14 cellular contexts compared by ENCODE assay signal in genomic region chrX:154376768-154377167, GRCh38. TPM values are rescaled to one million over a fixed set of nuclear protein-coding genes. Genes with fewer than 3 reads are reported as not detected.
DNase-seq lines count a peak whose midpoint lies in the region; ATAC-seq and TF ChIP-seq lines count a peak whose summit lies in the region.
"Had no signal": no experiment of that assay in that cellular context is flagged by ENCODE, and none has a peak within 500 bp of the region (broad histone marks: within the 10 kb centered on the region; RNA-seq: fewer than 3 reads in every experiment).

No MANE protein-coding gene starts in this region.

- H3K4me3 ChIP-seq in CD4-positive, alpha-beta memory T cell (ENCODE audit: low read length in 2 of 2), result no peak overlapping the region
- H3K4me3 ChIP-seq in IMR-90 (ENCODE audit: insufficient read depth, low read depth, low read length) (no peak overlapping the region), ovary (no peak overlapping the region), SK-N-SH (ENCODE audit: low read depth in 2 of 2, low read length in 1 of 2) (no peak overlapping the region)

- no peak for TF ChIP-seq EP300 in ovary (IDR thresholded peaks at IDR 0.05)
- no peak for TF ChIP-seq EP300 in SK-N-SH (IDR thresholded peaks at IDR 0.05; ENCODE audit: borderline replicate concordance in 1 of 2, low read depth in 1 of 2, low read length in 1 of 2)

- H3K4ac ChIP-seq in IMR-90 (ENCODE audit: low read depth, low read length), result peak overlapping the region; percentile 61

- BruUV-seq in IMR-90 (replicated peaks; lab: Mats Ljungman, UMichigan), result no TSS peak

- peaks cover 50% of the 10 kb centered on the region for H3K4me1 ChIP-seq in CD4-positive, alpha-beta memory T cell (ENCODE audit: insufficient read depth, low read length)
- H3K4me1 ChIP-seq in IMR-90 (ENCODE audit: control insufficient read depth, insufficient read depth, low read length) (peaks cover 13% of the 10 kb centered on the region), ovary (ENCODE audit: insufficient read depth) (no peaks in the 10 kb centered on the region), SK-N-SH (ENCODE audit: control insufficient read depth in 1 of 2, insufficient read depth in 2 of 2, low read depth in 1 of 2, low read length in 1 of 2) (peaks cover 0 to 17% of the 10 kb centered on the region in 2 experiments; a peak in 1 of 4 replicates)

- H4K5ac ChIP-seq in IMR-90 (ENCODE audit: low read depth, low read length), result peak overlapping the region; percentile 29; the same call in 1 of the 2 replicates

- H2BK120ac ChIP-seq in IMR-90 (ENCODE audit: low read depth, low read length), result peak overlapping the region; percentile 58; the same call in 1 of the 2 replicates

- H2AK9ac ChIP-seq in IMR-90 (replicated peaks; ENCODE audit: low read depth, low read length, poor library complexity), result no peak overlapping the region

- peak overlapping the region; percentile 62 for H3K9ac ChIP-seq in IMR-90 (ENCODE audit: low read depth, low read length)
- no peak overlapping the region for H3K9ac ChIP-seq in SK-N-SH

- no peak for DNase-seq in CD4-positive, alpha-beta memory T cell
- DNase-seq in IMR-90, result peak; percentile 24
- DNase-seq in central memory CD8-positive, alpha-beta T cell (ENCODE audit: low spot score in 2 of 2), result no peak
- DNase-seq in ovary, result peak in 4 of 5 donors; percentile 55 to 74 (median 66)
- no peak for DNase-seq in foreskin melanocyte
- DNase-seq in SK-N-SH, result no peak
- DNase-seq: effector CD8-positive, alpha-beta T cell; GDM1; NCI-H2081 treated with DMSO at 0.1 percent for 48 hours; NCI-H774; SHP77; stimulated activated CD4-positive, alpha-beta T cell treated with anti-CD3 and anti-CD28 coated beads, Interleukin-2, amount 100 ng/mL, for 48 hours had no signal

- H2BK5ac ChIP-seq in IMR-90 (ENCODE audit: low read depth, low read length, poor library complexity, severe bottlenecking), result peak overlapping the region; percentile 86

- intact Hi-C loops in CD4-positive, alpha-beta memory T cell (cut with micrococcal nuclease), result loop anchor here (10.0 kb wide), 2 partner anchors 282 to 402 kb away; partner anchors contain the start of genes HCFC1, MECP2 and TMEM187
- intact Hi-C loops in IMR-90 (cut with micrococcal nuclease), result no loop called here
- intact Hi-C loops in ovary (cut with DNase I), result no loop called here

- H3K9me1 ChIP-seq in IMR-90 (ENCODE audit: insufficient read depth, low read length), result 0 out of 2 replicates have a peak, but pooled peaks cover 5% of the 10 kb centered on the region

- peak overlapping the region; percentile 54; the same call in 1 of the 2 replicates for H4K91ac ChIP-seq in IMR-90 (ENCODE audit: insufficient read depth, low read depth, low read length)

- H3K4me2 ChIP-seq in IMR-90 (ENCODE audit: low read depth, low read length) (no peak overlapping the region; the same call in 1 of the 2 replicates), SK-N-SH (no peak overlapping the region)

- ATAC-seq in IMR-90 (ENCODE audit: low read depth) (no peak), GM21447 (IDR thresholded peaks at IDR 0.05; ENCODE audit: unreplicated experiment) (no peak), GM18868 (IDR thresholded peaks at IDR 0.05; ENCODE audit: unreplicated experiment) (no peak)
- no peak for ATAC-seq in central memory CD8-positive, alpha-beta T cell (replicated peaks; ENCODE audit: extremely low read depth, poor library complexity, severe bottlenecking)

- TF ChIP-seq POLR2A in IMR-90 (IDR thresholded peaks at IDR 0.05; ENCODE audit: low read depth, low read length), result no peak
- no peak for TF ChIP-seq POLR2A in ovary (IDR thresholded peaks at IDR 0.05)

- H2BK15ac ChIP-seq in IMR-90 (ENCODE audit: low read depth, low read length), result no peak overlapping the region

- H4K20me1 ChIP-seq in IMR-90 (ENCODE audit: insufficient read depth, low read length) (peaks cover 17% of the 10 kb centered on the region), SK-N-SH (ENCODE audit: insufficient read depth) (no peaks in the 10 kb centered on the region)

- H3K27me3 Mint-ChIP-seq in CD4-positive, alpha-beta memory T cell, result no peaks in the 10 kb centered on the region
- no peaks in the 10 kb centered on the region for H3K27me3 Mint-ChIP-seq in central memory CD8-positive, alpha-beta T cell

- CTCF ChIA-PET in CD4-positive, alpha-beta memory T cell (lab: Charles Lee; ENCODE audit: partially characterized antibody), result interaction anchor here (1.3 kb wide), 1 partner anchor 52 kb away, joined by 3 read pairs; no protein-coding TSS in a partner anchor
- CTCF ChIA-PET in IMR-90 (lab: Yijun Ruan, JAX), result no interaction called here
- CTCF ChIA-PET in SK-N-SH (lab: Yijun Ruan, JAX), result interaction anchor here (0.8 kb wide), 1 partner anchor 158 kb away, joined by 3 read pairs; no protein-coding TSS in a partner anchor

- H3K36me3 ChIP-seq in CD4-positive, alpha-beta memory T cell (ENCODE audit: insufficient read depth, low read length), result no peaks in the 10 kb centered on the region
- peaks cover 11% of the 10 kb centered on the region; the same call in 1 of the 2 replicates for H3K36me3 ChIP-seq in IMR-90 (ENCODE audit: control insufficient read depth, insufficient read depth, low read length)
- no peaks in the 10 kb centered on the region for H3K36me3 ChIP-seq in ovary
- no peaks in the 10 kb centered on the region for H3K36me3 ChIP-seq in SK-N-SH (replicated peaks in 1 of 2; ENCODE audit: control insufficient read depth in 1 of 2, insufficient read depth in 2 of 2, low read length in 1 of 2)

- no peak overlapping the region for H3K14ac ChIP-seq in IMR-90 (replicated peaks; ENCODE audit: low read depth, low read length)

- H2AFZ ChIP-seq in IMR-90 (replicated peaks; ENCODE audit: low read length, poor library complexity), result no peak overlapping the region
- no peak overlapping the region for H2AFZ ChIP-seq in SK-N-SH (ENCODE audit: low read depth)

- WGBS in IMR-90 (ENCODE audit: extremely low coverage in 2 of 2, insufficient read length in 1 of 2), 2 experiments, result 82% methylated on average over 2 of the region's 3 CpGs; no CpG with 5 or more reads in 1 of the 2 experiments
- WGBS in ovary, 3 donors, result 35 to 51% (median 37%) methylated on average over 3 of the region's 3 CpGs
- WGBS in SK-N-SH (ENCODE audit: low lambda C conversion rate), result 66% methylated on average over 3 of the region's 3 CpGs

- peaks cover 13% of the 10 kb centered on the region for H3F3A ChIP-seq in SK-N-SH (replicated peaks; ENCODE audit: insufficient read depth)

- peak overlapping the region; percentile 90 for H3K27ac ChIP-seq in CD4-positive, alpha-beta memory T cell (ENCODE audit: low read depth, low read length)
- peak overlapping the region; percentile 94; the same call in 1 of the 2 replicates for H3K27ac ChIP-seq in IMR-90 (ENCODE audit: insufficient read depth, low read length)
- H3K27ac ChIP-seq in ovary, result peak overlapping the region; percentile 34 to 96
- H3K27ac ChIP-seq in SK-N-SH (ENCODE audit: low read depth in 2 of 2, low read length in 1 of 2), result no peak overlapping the region; a peak in 1 of 4 replicates

- peak overlapping the region in 1 of 8 donors; percentile 67 for H3K4me3 Mint-ChIP-seq in CD4-positive, alpha-beta memory T cell
- no peak overlapping the region for H3K4me3 Mint-ChIP-seq in central memory CD8-positive, alpha-beta T cell

- POLR2A ChIA-PET in CD4-positive, alpha-beta memory T cell (lab: Charles Lee; ENCODE audit: partially characterized antibody), result no interaction called here
- POLR2A ChIA-PET in IMR-90 (lab: Charles Lee; ENCODE audit: unreplicated experiment), result no interaction called here
- POLR2A ChIA-PET in SK-N-SH (lab: Yijun Ruan, JAX), result no interaction called here

- in situ Hi-C loops in IMR-90 (cut with MboI; ENCODE audit: low sequenced_read_pairs), result no loop called here

- peaks cover 0 to 25% of the 10 kb centered on the region in 2 experiments; a peak in 3 of 4 replicates for H3K79me1 ChIP-seq in IMR-90 (ENCODE audit: low read depth in 1 of 2, low read length in 2 of 2)

- TF ChIP-seq CTCF in IMR-90 (conservative IDR thresholded peaks at IDR 0.05; ENCODE audit: low read depth, low read length), result no peak
- no peak for TF ChIP-seq CTCF in ovary (IDR thresholded peaks at IDR 0.05)
- no peak for TF ChIP-seq CTCF in SK-N-SH (IDR thresholded peaks at IDR 0.05)

- H3K23ac ChIP-seq in IMR-90 (ENCODE audit: low read depth, low read length), result no peak overlapping the region

- peak overlapping the region; percentile 47 to 65; a peak in 2 of 4 replicates for H4K8ac ChIP-seq in IMR-90 (ENCODE audit: low read depth in 2 of 2, low read length in 2 of 2)

- H3K9me3 Mint-ChIP-seq in CD4-positive, alpha-beta memory T cell, result peaks cover 0 to 2% (median 0%) of the 10 kb centered on the region in 8 donors
- H3K9me3 Mint-ChIP-seq in central memory CD8-positive, alpha-beta T cell, result no peaks in the 10 kb centered on the region

- H3K79me2 ChIP-seq in SK-N-SH (ENCODE audit: insufficient read depth), result peaks cover 54% of the 10 kb centered on the region

- H3K27ac Mint-ChIP-seq in CD4-positive, alpha-beta memory T cell, result peak overlapping the region in 6 of 7 donors; percentile 52 to 97 (median 94)
- H3K27ac Mint-ChIP-seq in central memory CD8-positive, alpha-beta T cell (ENCODE audit: low read depth), result peak overlapping the region; percentile 92

- no peak for TF ChIP-seq RAD21 in IMR-90 (IDR thresholded peaks at IDR 0.05; ENCODE audit: low read length)
- no peak for TF ChIP-seq RAD21 in SK-N-SH (IDR thresholded peaks at IDR 0.05; ENCODE audit: low read length)

- H3K27me3 ChIP-seq in CD4-positive, alpha-beta memory T cell (ENCODE audit: insufficient read depth, low read length), result no peaks in the 10 kb centered on the region
- no peaks in the 10 kb centered on the region for H3K27me3 ChIP-seq in IMR-90 (ENCODE audit: control insufficient read depth, insufficient read depth, low read length)
- H3K27me3 ChIP-seq in ovary, result no peaks in the 10 kb centered on the region
- no peaks in the 10 kb centered on the region; the same call in 1 of the 2 replicates for H3K27me3 ChIP-seq in SK-N-SH (ENCODE audit: insufficient read depth)

- peak overlapping the region; percentile 81 for H2AK5ac ChIP-seq in IMR-90 (ENCODE audit: low read depth, low read length)

- H2BK20ac ChIP-seq in IMR-90 (ENCODE audit: low read depth, low read length), result no peak overlapping the region

- no peaks in the 10 kb centered on the region for H3K9me2 ChIP-seq in SK-N-SH

- peaks cover 9 to 37% (median 22%) of the 10 kb centered on the region in 4 donors for H3K4me1 Mint-ChIP-seq in CD4-positive, alpha-beta memory T cell
- peaks cover 19% of the 10 kb centered on the region for H3K4me1 Mint-ChIP-seq in central memory CD8-positive, alpha-beta T cell

- dilution Hi-C loops in IMR-90 (cut with HindIII; ENCODE audit: low sequenced_read_pairs, unreplicated experiment), result no loop called here

- no peak overlapping the region for H3K56ac ChIP-seq in IMR-90 (ENCODE audit: extremely low read depth, insufficient read depth, low read length)

- no peaks in the 10 kb centered on the region for H3K9me3 ChIP-seq in CD4-positive, alpha-beta memory T cell (ENCODE audit: control insufficient read depth in 1 of 2, low read length in 2 of 2)
- no peaks in the 10 kb centered on the region for H3K9me3 ChIP-seq in IMR-90 (ENCODE audit: control insufficient read depth, insufficient read depth, low read length)
- no peaks in the 10 kb centered on the region for H3K9me3 ChIP-seq in ovary
- no peaks in the 10 kb centered on the region for H3K9me3 ChIP-seq in SK-N-SH

- H3K36me3 Mint-ChIP-seq in CD4-positive, alpha-beta memory T cell, result peaks cover 3 to 12% of the 10 kb centered on the region in 2 donors
- H3K36me3 Mint-ChIP-seq in central memory CD8-positive, alpha-beta T cell (ENCODE audit: insufficient read depth), result peaks cover 24% of the 10 kb centered on the region

- peak overlapping the region; percentile 6; the same call in 1 of the 2 replicates for H3K18ac ChIP-seq in IMR-90 (ENCODE audit: low read depth, low read length)

RNA-seq across cellular contexts. Expression of gene EMD, which starts 2.3 kb away (rescaled TPM):
- 10 to 100 TPM; 84.3 to 88.7 TPM for total RNA-seq in CD4-positive, alpha-beta memory T cell
- polyA plus RNA-seq in CD4-positive, alpha-beta memory T cell, result 10 to 100 TPM; 30.3 to 38.2 TPM
- 9.9 and 11.4 TPM in 2 replicates for total RNA-seq in IMR-90 (2012; rRNA removed)
- 68.8 and 80.6 TPM in 2 replicates for polyA plus RNA-seq in IMR-90 (2012; rRNA removed)
- 53.8 and 120 TPM in 2 replicates for polyA plus RNA-seq in IMR-90 (2012; cell fraction: cytosol; rRNA removed)
- polyA plus RNA-seq in IMR-90 (2012; cell fraction: nucleus; rRNA removed; ENCODE audit: low replicate concordance), result 118 and 134 TPM in 2 replicates
- 100 to 1,000 TPM in 5 of 7 donors, 10 to 100 TPM in 2; 40.5 to 158 (median 107) TPM for total RNA-seq in ovary
- 100 to 1,000 TPM in 1 of 2 donors, 10 to 100 TPM in 1; 55.1 to 146 TPM for polyA plus RNA-seq in ovary
- 40.4 and 68.0 TPM in 2 replicates for polyA plus RNA-seq in SK-N-SH (2012; rRNA removed)
- polyA plus RNA-seq in SK-N-SH (2012; cell fraction: cytosol; rRNA removed), result 53.2 and 69.8 TPM in 2 replicates
- polyA plus RNA-seq in SK-N-SH (2012; cell fraction: nucleus; rRNA removed), result 82.3 and 105 TPM in 2 replicates

RNA-seq across cellular contexts. Expression of gene FLNA, which starts 2.3 kb away (rescaled TPM):
- total RNA-seq in CD4-positive, alpha-beta memory T cell, result 100 to 1,000 TPM; 839 to 871 TPM
- polyA plus RNA-seq in CD4-positive, alpha-beta memory T cell, result 100 to 1,000 TPM in 1 of 2 donors, 10 to 100 TPM in 1; 87.4 to 683 TPM
- total RNA-seq in IMR-90 (2012; rRNA removed) (1,356 and 1,443 TPM in 2 replicates), ovary (1,000 to 10,000 TPM in 4 of 7 donors, 100 to 1,000 TPM in 3; 327 to 2,249 (median 1,321) TPM)
- polyA plus RNA-seq in IMR-90 (2012; rRNA removed) (1,357 and 1,435 TPM in 2 replicates), ovary (100 to 1,000 TPM; 378 to 647 TPM), SK-N-SH (2012; rRNA removed) (364 and 550 TPM in 2 replicates)
- polyA plus RNA-seq in IMR-90 (2012; cell fraction: cytosol; rRNA removed), result 639 and 1,121 TPM in 2 replicates
- 2,032 and 4,690 TPM in 2 replicates for polyA plus RNA-seq in IMR-90 (2012; cell fraction: nucleus; rRNA removed; ENCODE audit: low replicate concordance)
- polyA plus RNA-seq in SK-N-SH (2012; cell fraction: cytosol; rRNA removed), result 152 and 241 TPM in 2 replicates
- 1,312 and 1,452 TPM in 2 replicates for polyA plus RNA-seq in SK-N-SH (2012; cell fraction: nucleus; rRNA removed)

RNA-seq across cellular contexts. Expression of gene RPL10, which starts 21.4 kb away (rescaled TPM):
- 1,000 to 10,000 TPM; 5,157 to 5,386 TPM for total RNA-seq in CD4-positive, alpha-beta memory T cell
- polyA plus RNA-seq in CD4-positive, alpha-beta memory T cell, result 1,000 to 10,000 TPM; 4,018 to 5,740 TPM
- total RNA-seq in IMR-90 (2012; rRNA removed) (1,582 and 1,900 TPM in 2 replicates), ovary (over 10,000 TPM in 1 of 7 donors, 1,000 to 10,000 TPM in 6; 6,380 to 12,508 (median 7,126) TPM)
- polyA plus RNA-seq in IMR-90 (2012; rRNA removed) (4,696 and 7,467 TPM in 2 replicates), ovary (over 10,000 TPM in 1 of 2 donors, 1,000 to 10,000 TPM in 1; 4,233 to 12,949 TPM), SK-N-SH (2012; rRNA removed) (4,562 and 7,172 TPM in 2 replicates)
- 1,699 and 6,181 TPM in 2 replicates for polyA plus RNA-seq in IMR-90 (2012; cell fraction: cytosol; rRNA removed)
- 2,396 and 4,012 TPM in 2 replicates for polyA plus RNA-seq in IMR-90 (2012; cell fraction: nucleus; rRNA removed; ENCODE audit: low replicate concordance)
- 3,969 and 6,678 TPM in 2 replicates for polyA plus RNA-seq in SK-N-SH (2012; cell fraction: cytosol; rRNA removed)
- 1,391 and 1,880 TPM in 2 replicates for polyA plus RNA-seq in SK-N-SH (2012; cell fraction: nucleus; rRNA removed)

RNA-seq across cellular contexts. Expression of gene DNASE1L1, which starts 32.3 kb away (rescaled TPM):
- 10 to 100 TPM; 25.3 to 26.3 TPM for total RNA-seq in CD4-positive, alpha-beta memory T cell
- polyA plus RNA-seq in CD4-positive, alpha-beta memory T cell, result 10 to 100 TPM; 14.0 to 16.2 TPM
- 42.5 and 51.4 TPM in 2 replicates for total RNA-seq in IMR-90 (2012; rRNA removed)
- 54.7 and 55.5 TPM in 2 replicates for polyA plus RNA-seq in IMR-90 (2012; rRNA removed)
- polyA plus RNA-seq in IMR-90 (2012; cell fraction: cytosol; rRNA removed), result 29.9 and 61.9 TPM in 2 replicates
- 29.2 and 61.8 TPM in 2 replicates for polyA plus RNA-seq in IMR-90 (2012; cell fraction: nucleus; rRNA removed; ENCODE audit: low replicate concordance)
- total RNA-seq in ovary, result 10 to 100 TPM; 11.9 to 21.4 (median 18.1) TPM
- 10 to 100 TPM; 13.0 to 16.1 TPM for polyA plus RNA-seq in ovary
- polyA plus RNA-seq in SK-N-SH (2012; rRNA removed), result 18.2 and 22.5 TPM in 2 replicates
- 13.3 and 17.5 TPM in 2 replicates for polyA plus RNA-seq in SK-N-SH (2012; cell fraction: cytosol; rRNA removed)
- polyA plus RNA-seq in SK-N-SH (2012; cell fraction: nucleus; rRNA removed), result 30.6 and 31.9 TPM in 2 replicates

RNA-seq across cellular contexts. Expression of gene TAFAZZIN, which starts 34.6 kb away (rescaled TPM):
- 100 to 1,000 TPM; 139 to 141 TPM for total RNA-seq in CD4-positive, alpha-beta memory T cell
- polyA plus RNA-seq in CD4-positive, alpha-beta memory T cell, result 10 to 100 TPM; 47.3 to 48.2 TPM
- total RNA-seq in IMR-90 (2012; rRNA removed), result 4.4 and 4.8 TPM in 2 replicates
- polyA plus RNA-seq in IMR-90 (2012; rRNA removed), result 24.4 and 26.6 TPM in 2 replicates
- 11.7 and 12.2 TPM in 2 replicates for polyA plus RNA-seq in IMR-90 (2012; cell fraction: cytosol; rRNA removed)
- polyA plus RNA-seq in IMR-90 (2012; cell fraction: nucleus; rRNA removed; ENCODE audit: low replicate concordance), result 146 and 212 TPM in 2 replicates
- total RNA-seq in ovary, result 10 to 100 TPM; 31.3 to 62.1 (median 37.9) TPM
- 10 to 100 TPM in 1 of 2 donors, 1 to 10 TPM in 1; 7.9 to 33.1 TPM for polyA plus RNA-seq in ovary
- polyA plus RNA-seq in SK-N-SH (2012; rRNA removed), result 34.0 and 35.7 TPM in 2 replicates
- polyA plus RNA-seq in SK-N-SH (2012; cell fraction: cytosol; rRNA removed), result 9.7 and 12.5 TPM in 2 replicates
- polyA plus RNA-seq in SK-N-SH (2012; cell fraction: nucleus; rRNA removed), result 280 and 309 TPM in 2 replicates

Comparison
In these comparisons a context has a peak if more than half of its experiments do, and no peak if none do; other contexts are left out.
1. DNase-seq: peak in IMR-90 (single experiment) and ovary (4 of 5); none in CD4-positive, alpha-beta memory T cell (0 of 5), central memory CD8-positive, alpha-beta T cell (0 of 2), foreskin melanocyte (single experiment) and SK-N-SH (single experiment).
2. H3K27ac ChIP-seq: peak in CD4-positive, alpha-beta memory T cell (single experiment), IMR-90 (single experiment) and ovary (2 of 2); none in SK-N-SH (0 of 2).